In the genomic region with DNA sequence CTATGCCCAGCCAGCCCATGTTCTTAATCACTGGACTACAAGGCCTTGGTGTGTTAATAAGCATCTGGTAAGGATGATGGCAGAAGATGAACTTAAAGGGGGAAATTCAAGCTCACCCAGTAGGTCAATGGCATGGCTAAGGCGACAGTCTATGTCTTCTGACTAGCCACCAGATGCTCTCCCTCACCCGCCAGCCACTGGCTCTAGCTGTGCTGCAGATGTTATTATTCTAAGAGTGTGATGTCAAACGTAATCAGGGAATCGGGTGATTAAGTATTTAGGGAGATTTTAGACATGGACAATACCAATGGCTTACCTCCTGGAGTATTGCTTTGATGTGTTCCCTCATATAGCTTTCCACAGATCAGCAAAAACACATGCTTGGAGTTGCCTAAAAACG, we compare ENCODE assay signal across 24 cellular contexts. TPM values are rescaled to one million over a fixed set of nuclear protein-coding genes. Genes with fewer than 3 reads are reported as not detected.
A peak's percentile ranks its signal among the peaks of the same experiment; 100 is the strongest.
DNase-seq lines count a peak whose midpoint lies in the region; ATAC-seq, FAIRE-seq and TF ChIP-seq lines count a peak whose summit lies in the region.
"Had no signal": no experiment of that assay in that cellular context is flagged by ENCODE, and none has a peak within 500 bp of the region (broad histone marks: within the 10 kb centered on the region; RNA-seq: fewer than 3 reads in every experiment).

No MANE protein-coding gene starts in this region.

- intact Hi-C loops in naive thymus-derived CD4-positive, alpha-beta T cell (cut with micrococcal nuclease): no loop called here

- H3K36me3 Mint-ChIP-seq in naive thymus-derived CD4-positive, alpha-beta T cell: no peaks in the 10 kb centered on the region
- H3K36me3 Mint-ChIP-seq: CD14-positive monocyte; CD8-positive, alpha-beta memory T cell had no signal

- H3K4me1 ChIP-seq in naive thymus-derived CD4-positive, alpha-beta T cell (ENCODE audit: control insufficient read depth in 2 of 2, insufficient read depth in 2 of 2, low read length in 2 of 2): no peaks in the 10 kb centered on the region
- H3K4me1 ChIP-seq: A549, BE2C had no signal

- no peaks in the 10 kb centered on the region for H3K9me3 Mint-ChIP-seq in naive thymus-derived CD4-positive, alpha-beta T cell
- H3K9me3 Mint-ChIP-seq: CD4-positive, alpha-beta T cell; CD8-positive, alpha-beta memory T cell had no signal

- CTCF ChIA-PET in naive thymus-derived CD4-positive, alpha-beta T cell (lab: Charles Lee): no interaction called here

- TF ChIP-seq CTCF in D721Med (IDR thresholded peaks at IDR 0.05; ENCODE audit: insufficient read depth, missing control alignments): no peak
- no peak for TF ChIP-seq CTCF in WERI-Rb-1 (IDR thresholded peaks at IDR 0.05; ENCODE audit: low read depth, low read length)

- H3K27me3 ChIP-seq in WERI-Rb-1 (ENCODE audit: insufficient read depth, low read depth, severe bottlenecking): no peaks in the 10 kb centered on the region
- H3K27me3 ChIP-seq in naive thymus-derived CD4-positive, alpha-beta T cell (ENCODE audit: control insufficient read depth in 2 of 2, insufficient read depth in 2 of 2, low read length in 2 of 2): no peaks in the 10 kb centered on the region
- H3K27me3 ChIP-seq: BE2C; BLaER1 treated with 17β-estradiol and CSF1 and Interleukin-3, amounts not matched to agents 10 nM and 100 nM had no signal

- DNase-seq in D721Med (ENCODE audit: insufficient read length, low spot score) (peak; percentile 34), HTR-8/SVneo (ENCODE audit: insufficient read length, low spot score) (no peak), WERI-Rb-1 (peak; percentile 26), germinal center (ENCODE audit: low spot score) (no peak), DMS114 treated with DMSO at 0.1 percent for 48 hours (lab: John Stamatoyannopoulos, UW; ENCODE audit: unreplicated experiment) (no peak)
- DNase-seq in naive thymus-derived CD4-positive, alpha-beta T cell: no peak
- DNase-seq: 8988T; ACHN; AML-193; BE2C; CD4-positive, alpha-beta T cell; CD8-positive, alpha-beta memory T cell; DMS153; DND-41; GM23248; H7; HCEC 1CT had no signal

- no peak overlapping the region for H3K4me3 Mint-ChIP-seq in naive thymus-derived CD4-positive, alpha-beta T cell
- H3K4me3 Mint-ChIP-seq: CD14-positive monocyte; CD4-positive, alpha-beta T cell; CD8-positive, alpha-beta memory T cell had no signal

- H3K4me3 ChIP-seq in WERI-Rb-1 (ENCODE audit: low read depth, low read length): no peak overlapping the region
- H3K4me3 ChIP-seq in naive thymus-derived CD4-positive, alpha-beta T cell (ENCODE audit: low read length): no peak overlapping the region
- H3K4me3 ChIP-seq: A549; BLaER1 treated with 17β-estradiol and CSF1 and Interleukin-3, amounts not matched to agents 10 nM and 100 nM; GM12878; GM23248 had no signal

- FAIRE-seq in D721Med (lab: Jason Lieb, UNC) (no peak), HTR-8/SVneo (lab: Jason Lieb, UNC) (peak; percentile 94)
- FAIRE-seq: A549, G401.6, GM12878, GM19239, H1 had no signal

- ATAC-seq in naive thymus-derived CD4-positive, alpha-beta T cell: no peak
- ATAC-seq: A549, GM12878 had no signal

- no peaks in the 10 kb centered on the region for H3K9me3 ChIP-seq in WERI-Rb-1 (ENCODE audit: severe bottlenecking)
- no peaks in the 10 kb centered on the region for H3K9me3 ChIP-seq in naive thymus-derived CD4-positive, alpha-beta T cell (ENCODE audit: control insufficient read depth in 2 of 3, low read length in 3 of 3)
- H3K9me3 ChIP-seq: A549; BE2C; BLaER1 treated with 17β-estradiol and CSF1 and Interleukin-3, amounts not matched to agents 10 nM and 100 nM had no signal

- H3K27ac Mint-ChIP-seq in naive thymus-derived CD4-positive, alpha-beta T cell: no peak overlapping the region
- H3K27ac Mint-ChIP-seq: CD14-positive monocyte; CD4-positive, alpha-beta T cell; CD8-positive, alpha-beta memory T cell had no signal

- POLR2A ChIA-PET in naive thymus-derived CD4-positive, alpha-beta T cell (lab: Charles Lee): no interaction called here

- no peaks in the 10 kb centered on the region for H3K36me3 ChIP-seq in WERI-Rb-1
- no peaks in the 10 kb centered on the region for H3K36me3 ChIP-seq in naive thymus-derived CD4-positive, alpha-beta T cell (ENCODE audit: control insufficient read depth in 2 of 3, insufficient read depth in 3 of 3, low read length in 3 of 3)
- H3K36me3 ChIP-seq: BE2C; BLaER1 treated with 17β-estradiol and CSF1 and Interleukin-3, amounts not matched to agents 10 nM and 100 nM had no signal

- no peak overlapping the region for H3K27ac ChIP-seq in WERI-Rb-1
- no peak overlapping the region for H3K27ac ChIP-seq in naive thymus-derived CD4-positive, alpha-beta T cell (ENCODE audit: low read depth, low read length)
- H3K27ac ChIP-seq: A549; BLaER1 treated with 17β-estradiol and CSF1 and Interleukin-3, amounts not matched to agents 10 nM and 100 nM; GM23248 had no signal

- peaks cover 0 to 1% (median 0%) of the 10 kb centered on the region in 7 donors for H3K4me1 Mint-ChIP-seq in naive thymus-derived CD4-positive, alpha-beta T cell
- H3K4me1 Mint-ChIP-seq: CD14-positive monocyte; CD8-positive, alpha-beta memory T cell had no signal

- peaks cover 0 to 23% (median 8%) of the 10 kb centered on the region in 5 donors for H3K27me3 Mint-ChIP-seq in naive thymus-derived CD4-positive, alpha-beta T cell

RNA-seq across cellular contexts. Expression of a gene that starts 39.2 kb away (rescaled TPM):
- total RNA-seq in naive thymus-derived CD4-positive, alpha-beta T cell: 100 to 1,000 TPM; 164 to 236 (median 202) TPM
- polyA plus RNA-seq in naive thymus-derived CD4-positive, alpha-beta T cell: 100 to 1,000 TPM; 145 to 158 TPM

Comparison
In these comparisons a context has a peak if more than half of its experiments do, and no peak if none do; other contexts are left out.
1. DNase-seq: peak in D721Med (single experiment) and WERI-Rb-1 (single experiment); none in HTR-8/SVneo (single experiment), germinal center (single experiment), naive thymus-derived CD4-positive, alpha-beta T cell (0 of 9) and DMS114 treated with DMSO at 0.1 percent for 48 hours (single experiment).